ENCODE assay signal across 9 cellular contexts in genomic region chr22:23315341-23315917, GRCh38.
DNase-seq lines count a peak whose midpoint lies in the region; ATAC-seq and TF ChIP-seq lines count a peak whose summit lies in the region.
"Had no signal": no experiment of that assay in that cellular context is flagged by ENCODE, and none has a peak within 500 bp of the region (broad histone marks: within the 10 kb centered on the region; RNA-seq: fewer than 3 reads in every experiment).

No MANE protein-coding gene starts in this region.

- intact Hi-C loops in activated CD4-positive, alpha-beta T cell treated with anti-CD3 and anti-CD28 coated beads for 36 hours (cut with DNase I, micrococcal nuclease): loop anchor here (1.0 kb wide), 3 partner anchors 61 to 224 kb away; no protein-coding TSS in a partner anchor
- intact Hi-C loops in lower lobe of right lung (cut with DNase I): no loop called here

- POLR2A ChIA-PET in activated CD4-positive, alpha-beta T cell treated with anti-CD3 and anti-CD28 coated beads for 36 hours (lab: Charles Lee): no interaction called here

- peaks cover 7% of the 10 kb centered on the region for H3K36me3 Mint-ChIP-seq in activated CD4-positive, alpha-beta T cell treated with anti-CD3 and anti-CD28 coated beads for 36 hours (ENCODE audit: low read depth)
- peaks cover 3% of the 10 kb centered on the region for H3K36me3 Mint-ChIP-seq in chondrocyte (ENCODE audit: low read depth)

- peak; percentile 18 for DNase-seq in NCI-H1694 treated with DMSO at 0.1 percent for 48 hours (lab: John Stamatoyannopoulos, UW)
- peak; percentile 65 for DNase-seq in activated CD4-positive, alpha-beta T cell treated with anti-CD3 and anti-CD28 coated beads for 36 hours
- DNase-seq in chondrocyte (ENCODE audit: low spot score): no peak
- DNase-seq in lower lobe of right lung: peak; percentile 69
- peak; percentile 48 for DNase-seq in stimulated activated CD8-positive, alpha-beta memory T cell treated with anti-CD3 and anti-CD28 coated beads, Interleukin-4, amount 100 ng/mL, for 24 hours (ENCODE audit: low read depth)

- no peak overlapping the region for H3K27ac Mint-ChIP-seq in activated CD4-positive, alpha-beta T cell treated with anti-CD3 and anti-CD28 coated beads for 36 hours
- H3K27ac Mint-ChIP-seq in chondrocyte (ENCODE audit: unreplicated experiment): no peak overlapping the region
- H3K27ac Mint-ChIP-seq: dendritic cell treated with granulocyte-macrophage colony-stimulating factor and Interleukin-4, amounts not matched to agents 40 ng/mL and 50 ng/mL, for 4 days had no signal

- H3K4me3 ChIP-seq in lower lobe of right lung: no peak overlapping the region

- no peaks in the 10 kb centered on the region for H3K9me3 ChIP-seq in lower lobe of right lung

- no peaks in the 10 kb centered on the region for H3K9me3 Mint-ChIP-seq in activated CD4-positive, alpha-beta T cell treated with anti-CD3 and anti-CD28 coated beads for 36 hours (ENCODE audit: low read depth)
- H3K9me3 Mint-ChIP-seq in chondrocyte (ENCODE audit: low read depth): no peaks in the 10 kb centered on the region
- H3K9me3 Mint-ChIP-seq: dendritic cell treated with granulocyte-macrophage colony-stimulating factor and Interleukin-4, amounts not matched to agents 40 ng/mL and 50 ng/mL, for 4 days had no signal

- no peaks in the 10 kb centered on the region for H3K4me1 ChIP-seq in lower lobe of right lung

- H3K27ac ChIP-seq in lower lobe of right lung: no peak overlapping the region

- H3K27me3 ChIP-seq in lower lobe of right lung (ENCODE audit: low read depth): no peaks in the 10 kb centered on the region

- TF ChIP-seq CTCF in GM12872 (IDR thresholded peaks at IDR 0.05; ENCODE audit: insufficient read depth, low read depth, low read length): peak; percentile 65
- TF ChIP-seq CTCF in chondrocyte (IDR thresholded peaks at IDR 0.05): peak; percentile 88
- TF ChIP-seq CTCF in lower lobe of right lung (IDR thresholded peaks at IDR 0.05): peak; percentile 82

- no peak for ATAC-seq in activated CD4-positive, alpha-beta T cell treated with anti-CD3 and anti-CD28 coated beads for 36 hours
- ATAC-seq in lower lobe of right lung: peak in 1 of 2 donors; percentile 47
- ATAC-seq in GM21367 (IDR thresholded peaks at IDR 0.05; ENCODE audit: unreplicated experiment): no peak
- no peak for ATAC-seq in GM19351 (IDR thresholded peaks at IDR 0.05; ENCODE audit: unreplicated experiment)

- H3K4me1 Mint-ChIP-seq in activated CD4-positive, alpha-beta T cell treated with anti-CD3 and anti-CD28 coated beads for 36 hours: no peaks in the 10 kb centered on the region
- peaks cover 4% of the 10 kb centered on the region for H3K4me1 Mint-ChIP-seq in chondrocyte (ENCODE audit: low read depth)

- H3K4me3 Mint-ChIP-seq in activated CD4-positive, alpha-beta T cell treated with anti-CD3 and anti-CD28 coated beads for 36 hours: no peak overlapping the region
- no peak overlapping the region for H3K4me3 Mint-ChIP-seq in chondrocyte (ENCODE audit: unreplicated experiment)
- H3K4me3 Mint-ChIP-seq: dendritic cell treated with granulocyte-macrophage colony-stimulating factor and Interleukin-4, amounts not matched to agents 40 ng/mL and 50 ng/mL, for 4 days had no signal

- H3K36me3 ChIP-seq in lower lobe of right lung: peaks cover 43% of the 10 kb centered on the region

- H3K27me3 Mint-ChIP-seq in activated CD4-positive, alpha-beta T cell treated with anti-CD3 and anti-CD28 coated beads for 36 hours: no peaks in the 10 kb centered on the region
- H3K27me3 Mint-ChIP-seq in chondrocyte (ENCODE audit: low read depth): no peaks in the 10 kb centered on the region
- H3K27me3 Mint-ChIP-seq: dendritic cell treated with granulocyte-macrophage colony-stimulating factor and Interleukin-4, amounts not matched to agents 40 ng/mL and 50 ng/mL, for 4 days had no signal

- CTCF ChIA-PET in activated CD4-positive, alpha-beta T cell treated with anti-CD3 and anti-CD28 coated beads for 36 hours (lab: Charles Lee): interaction anchor here (0.6 kb wide), 1 partner anchor 226 kb away, joined by 3 read pairs; no protein-coding TSS in a partner anchor
